Comparison of ENCODE assay signal across 8 cellular contexts in the genomic region with DNA sequence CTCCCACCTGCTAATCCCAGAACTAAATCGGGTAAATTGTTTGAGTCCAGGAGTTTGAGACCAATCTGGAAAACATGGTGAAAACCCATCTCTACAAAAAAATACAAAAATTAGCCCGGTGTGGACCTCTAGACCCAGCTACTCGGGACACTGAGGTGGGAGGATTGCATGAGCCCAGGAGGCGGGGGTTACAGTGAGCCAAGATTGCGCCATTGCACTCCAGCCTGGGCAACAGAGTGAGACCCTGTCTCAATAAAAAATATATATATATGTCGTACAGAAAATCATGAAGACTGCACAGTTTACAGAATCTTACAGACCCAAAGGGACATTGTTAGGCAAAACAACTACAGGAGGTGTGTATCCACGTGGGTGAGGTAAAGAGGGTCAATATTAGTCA.
"Had no signal": no experiment of that assay in that cellular context is flagged by ENCODE, and none has a peak within 500 bp of the region (broad histone marks: within the 10 kb centered on the region; RNA-seq: fewer than 3 reads in every experiment).

No MANE protein-coding gene starts in this region.

- H3K4me3 ChIP-seq: K562 had no signal

- FAIRE-seq: HTR-8/SVneo, K562 had no signal

- H3K27ac ChIP-seq: HL-60, KMS-11 had no signal

- DNase-seq: IMR-90, Karpas-422, KBM-7, KG1 had no signal

- ATAC-seq: K562 had no signal

- H3K9ac ChIP-seq: KMS-11 had no signal

- H3K4me2 ChIP-seq: KMS-11 had no signal
